32 cellular contexts compared by ENCODE assay signal in genomic region chr6:136343275-136343674, GRCh38.
"Had no signal": no experiment of that assay in that cellular context is flagged by ENCODE, and none has a peak within 500 bp of the region (broad histone marks: within the 10 kb centered on the region; RNA-seq: fewer than 3 reads in every experiment).

No MANE protein-coding gene starts in this region.

- DNase-seq: activated B cell treated with CpG ODN at 0.5 μM for 24 hours; activated CD4-positive, alpha-beta memory T cell treated with anti-CD3 and anti-CD28 coated beads for 36 hours; activated CD4-positive, alpha-beta T cell treated with anti-CD3 and anti-CD28 coated beads for 4 hours; activated CD4-positive, alpha-beta T cell treated with anti-CD3 and anti-CD28 coated beads, Interleukin-2, amount 10 ng/mL, durations not matched to agents 24 days and 14 days; activated CD4-positive, alpha-beta T cell treated with anti-CD3 and anti-CD28 coated beads, Interleukin-2, amount 50 U/mL, for 1 hour; activated CD4-positive, alpha-beta T cell treated with anti-CD3 and anti-CD28 coated beads, Interleukin-2, amount 50 U/mL, for 4 hours; activated CD4-positive, CD25-positive, alpha-beta regulatory T cell treated with anti-CD3 and anti-CD28 coated beads, Interleukin-2, amount 50 U/mL, for 72 hours; activated CD8-positive, alpha-beta memory T cell treated with anti-CD3 and anti-CD28 coated beads, Interleukin-2, amount 50 U/mL, for 4 hours; activated CD8-positive, alpha-beta T cell treated with anti-CD3 and anti-CD28 coated beads for 36 hours; activated effector memory CD4-positive, alpha-beta T cell treated with Interleukin-2 at 50 U/mL for 16 hours; activated gamma-delta T cell; activated naive CD4-positive, alpha-beta T cell; activated naive CD4-positive, alpha-beta T cell treated with anti-CD3 and anti-CD28 coated beads for 36 hours; activated naive CD4-positive, alpha-beta T cell treated with anti-CD3 and anti-CD28 coated beads, Interleukin-2, amount 50 U/mL, for 16 hours; activated naive CD8-positive, alpha-beta T cell treated with anti-CD3 and anti-CD28 coated beads for 36 hours; activated T-cell treated with anti-CD3 and anti-CD28 coated beads for 4 hours; activated T-cell treated with anti-CD3 and anti-CD28 coated beads, Interleukin-2, amount 50 U/mL, for 1 hour; activated T-cell treated with anti-CD3 and anti-CD28 coated beads, Interleukin-2, amount 50 U/mL, for 4 hours; adrenal gland; amniotic stem cell; aorta; body of pancreas; brain microvascular endothelial cell; central memory CD4-positive, alpha-beta T cell; T-helper 1 cell; T-helper 2 cell; T-helper 9 cell had no signal

- H3K9me3 ChIP-seq: adrenal gland, body of pancreas, breast epithelium had no signal

- H3K27me3 ChIP-seq: adrenal gland, body of pancreas, brain microvascular endothelial cell, breast epithelium had no signal

- H3K36me3 ChIP-seq: adrenal gland, brain microvascular endothelial cell, breast epithelium had no signal

- H3K4me3 ChIP-seq: adrenal gland, body of pancreas, breast epithelium had no signal

- H3K27ac ChIP-seq: adrenal gland, body of pancreas, brain microvascular endothelial cell, breast epithelium, VCaP had no signal

- ATAC-seq: activated CD8-positive, alpha-beta T cell treated with anti-CD3 and anti-CD28 coated beads for 36 hours; activated naive CD4-positive, alpha-beta T cell treated with anti-CD3 and anti-CD28 coated beads, Interleukin-2, amount 50 U/mL, for 72 hours; activated T-cell treated with anti-CD3 and anti-CD28 coated beads, Interleukin-2, amount 50 U/mL, for 4 hours; body of pancreas had no signal

- FAIRE-seq: astrocyte, TTC549 had no signal

- H3K4me1 ChIP-seq: body of pancreas, breast epithelium had no signal
